Comparison of ENCODE assay signal across 8 cellular contexts in the genomic region with DNA sequence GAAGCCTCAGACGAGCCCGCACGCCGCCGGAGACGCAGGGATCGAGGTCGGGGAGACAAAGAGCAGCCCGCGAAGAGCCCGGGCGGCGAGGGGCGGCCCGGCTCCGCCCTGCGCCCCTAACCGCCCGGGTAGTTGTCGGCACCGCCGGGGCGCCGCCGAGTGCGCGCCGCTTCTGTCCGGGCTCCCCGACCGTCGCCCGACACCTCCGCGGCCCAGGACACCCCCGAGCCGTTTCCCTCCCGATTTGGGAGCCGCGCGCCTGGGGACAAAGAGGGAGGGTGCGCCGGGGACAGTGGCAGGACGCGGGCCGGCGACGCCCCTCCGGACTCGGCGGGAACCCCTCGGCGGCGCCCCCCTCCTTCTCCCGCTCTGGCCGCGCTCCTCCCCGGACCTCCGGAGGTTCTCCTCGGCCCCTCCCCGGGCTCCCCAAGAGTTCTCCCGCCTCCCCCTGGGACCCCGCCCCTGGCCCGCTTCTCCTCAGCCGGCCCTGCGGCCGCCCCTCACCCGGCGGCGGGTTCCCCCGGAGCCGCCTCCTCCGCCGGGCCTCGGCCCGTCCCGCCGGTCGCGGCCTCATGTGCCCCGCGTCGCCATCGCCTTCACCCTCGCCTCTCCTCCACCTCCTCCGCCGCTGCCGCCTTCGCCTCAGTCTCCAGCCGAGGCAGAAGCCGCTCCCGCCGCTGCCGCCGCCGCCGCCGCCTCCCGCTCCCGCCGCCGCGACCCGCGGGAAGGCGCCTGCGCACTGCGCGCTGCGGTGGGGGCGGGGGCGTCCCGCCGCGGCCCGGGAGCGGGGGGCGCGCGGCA. TPM values are rescaled to one million over a fixed set of nuclear protein-coding genes. Genes with fewer than 3 reads are reported as not detected.
DNase-seq lines count a peak whose midpoint lies in the region; ATAC-seq and TF ChIP-seq lines count a peak whose summit lies in the region.

A gene (minus strand): TSS at position 730 of the 801 bp plus-strand sequence. CDS start 24,470 bp downstream, outside the sequence.

- H4K20me1 ChIP-seq in GM23248 (ENCODE audit: insufficient read depth) = no peaks in the 10 kb centered on the region

- WGBS in GM23248 (ENCODE audit: low coverage in 1 of 2, low lambda C conversion rate in 2 of 2, missing lambda C conversion rate in 2 of 2), 2 experiments = 1% methylated on average over 79 to 106 of the region's 120 CpGs
- 1% methylated on average over 89 to 120 of the region's 120 CpGs for WGBS in lung, 2 donors
- 0 to 1% methylated on average over 6 to 98 of the region's 120 CpGs for WGBS in testis, 2 donors

- H3K27ac ChIP-seq in ACC112 (ENCODE audit: low read depth, low read length) (peak within 1 kb of the TSS; percentile 74), GM23248 (peak within 1 kb of the TSS; percentile 45), duodenal mucosa (ENCODE audit: low read depth, low read length) (no peak within 1 kb of the TSS), lung (ENCODE audit: low read depth in 1 of 2, low read length in 1 of 2) (peak within 1 kb of the TSS; percentile 75 to 99), testis (peak within 1 kb of the TSS; percentile 67 to 83)

- H2AFZ ChIP-seq in ACC112 (ENCODE audit: low read length, unreplicated experiment) = peak within 1 kb of the TSS; percentile 95
- peak within 1 kb of the TSS; percentile 90 for H2AFZ ChIP-seq in GM23248

- peak; percentile 62 for DNase-seq in GM23248
- no peak for DNase-seq in lung (ENCODE audit: low spot score)
- peak; percentile 16 for DNase-seq in testis
- DNase-seq in cerebellar cortex (ENCODE audit: low spot score) = no peak

- H3K4me2 ChIP-seq in GM23248 (ENCODE audit: unreplicated experiment) = peak within 1 kb of the TSS; percentile 82

- H3K9me3 ChIP-seq in GM23248 (ENCODE audit: low read depth) (no peaks in the 10 kb centered on the region), duodenal mucosa (ENCODE audit: control insufficient read depth in 1 of 2, low read length in 2 of 2) (no peaks in the 10 kb centered on the region), lung (ENCODE audit: control insufficient read depth in 2 of 2, insufficient read depth in 1 of 2, low read length in 1 of 2) (no peaks in the 10 kb centered on the region), testis (no peaks in the 10 kb centered on the region)

- ATAC-seq in SK-N-SH treated with all-trans-retinoic acid at 6 μM for 48 hours = peak; percentile 68
- ATAC-seq in lung (ENCODE audit: insufficient read depth, low FRiP score) = no peak
- no peak for ATAC-seq in GM19035 (IDR thresholded peaks at IDR 0.05; ENCODE audit: unreplicated experiment)

- no peak for TF ChIP-seq POLR2A in testis (IDR thresholded peaks at IDR 0.05)

- H3K79me2 ChIP-seq in ACC112 (ENCODE audit: control insufficient read depth, insufficient read depth, low read length, unreplicated experiment) = peaks cover 48% of the 10 kb centered on the region
- peaks cover 49% of the 10 kb centered on the region for H3K79me2 ChIP-seq in GM23248 (ENCODE audit: insufficient read depth)

- intact Hi-C loops in testis (cut with DNase I; ENCODE audit: low total_unique reads) = no loop called here

- in situ Hi-C loops in GM23248 (cut with MboI) = no loop called here

- no peaks in the 10 kb centered on the region for H3K36me3 ChIP-seq in ACC112 (ENCODE audit: insufficient read depth, low read length)
- no peaks in the 10 kb centered on the region for H3K36me3 ChIP-seq in GM23248 (ENCODE audit: low read depth)
- H3K36me3 ChIP-seq in duodenal mucosa (ENCODE audit: control insufficient read depth in 1 of 2, insufficient read depth in 2 of 2, low read length in 2 of 2) = no peaks in the 10 kb centered on the region
- H3K36me3 ChIP-seq in lung (ENCODE audit: control insufficient read depth in 2 of 2, insufficient read depth in 2 of 2, low read length in 2 of 2) = no peaks in the 10 kb centered on the region
- H3K36me3 ChIP-seq in testis (ENCODE audit: low read depth, missing control alignments) = no peaks in the 10 kb centered on the region

- H3K9me2 ChIP-seq in GM23248 (ENCODE audit: insufficient read depth) = no peaks in the 10 kb centered on the region

- H3K4me1 ChIP-seq in ACC112 (ENCODE audit: control insufficient read depth, insufficient read depth, low read length, unreplicated experiment) = peaks cover 12% of the 10 kb centered on the region
- peaks cover 17% of the 10 kb centered on the region for H3K4me1 ChIP-seq in GM23248 (ENCODE audit: insufficient read depth)
- peaks cover 7 to 11% of the 10 kb centered on the region in 2 donors for H3K4me1 ChIP-seq in duodenal mucosa (ENCODE audit: control insufficient read depth in 1 of 2, insufficient read depth in 2 of 2, low read length in 2 of 2)
- H3K4me1 ChIP-seq in lung (ENCODE audit: control insufficient read depth in 2 of 2, insufficient read depth in 2 of 2, low read length in 2 of 2) = peaks cover 0 to 4% of the 10 kb centered on the region in 2 donors
- H3K4me1 ChIP-seq in testis = no peaks in the 10 kb centered on the region

- H3K9ac ChIP-seq in GM23248 = peak within 1 kb of the TSS; percentile 85
- peak within 1 kb of the TSS in 1 of 2 donors; percentile 33 for H3K9ac ChIP-seq in duodenal mucosa (ENCODE audit: low read depth in 1 of 2, low read length in 2 of 2)

- TF ChIP-seq CTCF in lung (IDR thresholded peaks at IDR 0.05; ENCODE audit: control extremely low read depth, extremely low read depth) (no peak), testis (IDR thresholded peaks at IDR 0.05) (no peak)

- peaks cover 22% of the 10 kb centered on the region for H3F3A ChIP-seq in GM23248 (ENCODE audit: insufficient read depth)

- H3K4me3 ChIP-seq in ACC112 (ENCODE audit: low read depth, low read length) (peak within 1 kb of the TSS; percentile 100), GM23248 (peak within 1 kb of the TSS; percentile 97), duodenal mucosa (ENCODE audit: low read depth in 1 of 2, low read length in 2 of 2) (peak within 1 kb of the TSS; percentile 52 to 55), lung (peak within 1 kb of the TSS; percentile 78), testis (peak within 1 kb of the TSS; percentile 58 to 74)

- H3K27me3 ChIP-seq in ACC112 (ENCODE audit: insufficient read depth, low read length) (no peaks in the 10 kb centered on the region), GM23248 (replicated peaks; ENCODE audit: insufficient read depth) (no peaks in the 10 kb centered on the region), duodenal mucosa (ENCODE audit: control insufficient read depth in 1 of 2, insufficient read depth in 2 of 2, low read length in 2 of 2) (peaks cover 37 to 39% of the 10 kb centered on the region in 2 donors), lung (ENCODE audit: control insufficient read depth, insufficient read depth) (no peaks in the 10 kb centered on the region), testis (no peaks in the 10 kb centered on the region)

TF ChIP-seq in SK-N-SH treated with all-trans-retinoic acid at 6 μM for 48 hours, 23 proteins besides CTCF, POLR2A, EP300 and RAD21 (continues in another document):
- TF ChIP-seq, protein P1, sequence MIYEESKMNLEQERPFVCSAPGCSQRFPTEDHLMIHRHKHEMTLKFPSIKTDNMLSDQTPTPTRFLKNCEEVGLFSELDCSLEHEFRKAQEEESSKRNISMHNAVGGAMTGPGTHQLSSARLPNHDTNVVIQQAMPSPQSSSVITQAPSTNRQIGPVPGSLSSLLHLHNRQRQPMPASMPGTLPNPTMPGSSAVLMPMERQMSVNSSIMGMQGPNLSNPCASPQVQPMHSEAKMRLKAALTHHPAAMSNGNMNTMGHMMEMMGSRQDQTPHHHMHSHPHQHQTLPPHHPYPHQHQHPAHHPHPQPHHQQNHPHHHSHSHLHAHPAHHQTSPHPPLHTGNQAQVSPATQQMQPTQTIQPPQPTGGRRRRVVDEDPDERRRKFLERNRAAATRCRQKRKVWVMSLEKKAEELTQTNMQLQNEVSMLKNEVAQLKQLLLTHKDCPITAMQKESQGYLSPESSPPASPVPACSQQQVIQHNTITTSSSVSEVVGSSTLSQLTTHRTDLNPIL (CRISPR knock-in tag; IDR thresholded peaks at IDR 0.05; ENCODE audit: low read depth) = no peak
- no peak for TF ChIP-seq ZFP30 (CRISPR knock-in tag; IDR thresholded peaks at IDR 0.05)
- no peak for TF ChIP-seq ZNF565 (CRISPR knock-in tag; conservative IDR thresholded peaks at IDR 0.05; ENCODE audit: low read depth)
- TF ChIP-seq RARB (CRISPR knock-in tag; IDR thresholded peaks at IDR 0.05) = no peak
- TF ChIP-seq, protein P2, sequence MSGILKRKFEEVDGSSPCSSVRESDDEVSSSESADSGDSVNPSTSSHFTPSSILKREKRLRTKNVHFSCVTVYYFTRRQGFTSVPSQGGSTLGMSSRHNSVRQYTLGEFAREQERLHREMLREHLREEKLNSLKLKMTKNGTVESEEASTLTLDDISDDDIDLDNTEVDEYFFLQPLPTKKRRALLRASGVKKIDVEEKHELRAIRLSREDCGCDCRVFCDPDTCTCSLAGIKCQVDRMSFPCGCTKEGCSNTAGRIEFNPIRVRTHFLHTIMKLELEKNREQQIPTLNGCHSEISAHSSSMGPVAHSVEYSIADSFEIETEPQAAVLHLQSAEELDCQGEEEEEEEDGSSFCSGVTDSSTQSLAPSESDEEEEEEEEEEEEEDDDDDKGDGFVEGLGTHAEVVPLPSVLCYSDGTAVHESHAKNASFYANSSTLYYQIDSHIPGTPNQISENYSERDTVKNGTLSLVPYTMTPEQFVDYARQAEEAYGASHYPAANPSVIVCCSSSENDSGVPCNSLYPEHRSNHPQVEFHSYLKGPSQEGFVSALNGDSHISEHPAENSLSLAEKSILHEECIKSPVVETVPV (CRISPR knock-in tag; IDR thresholded peaks at IDR 0.05) = no peak
- no peak for TF ChIP-seq PPARA (CRISPR knock-in tag; IDR thresholded peaks at IDR 0.05; ENCODE audit: borderline replicate concordance)
- no peak for TF ChIP-seq ISL1 (CRISPR knock-in tag; IDR thresholded peaks at IDR 0.05)
- TF ChIP-seq TCF4 (CRISPR knock-in tag; IDR thresholded peaks at IDR 0.05; ENCODE audit: borderline replicate concordance) = no peak
- TF ChIP-seq ZNF70 (CRISPR knock-in tag; IDR thresholded peaks at IDR 0.05) = no peak
- no peak for TF ChIP-seq ZNF8 (CRISPR knock-in tag; IDR thresholded peaks at IDR 0.05)
- no peak for TF ChIP-seq OSR1 (CRISPR knock-in tag; IDR thresholded peaks at IDR 0.05)
- TF ChIP-seq SNAI2 (CRISPR knock-in tag; IDR thresholded peaks at IDR 0.05) = no peak
- TF ChIP-seq GLIS3 (CRISPR knock-in tag; IDR thresholded peaks at IDR 0.05) = no peak

RNA-seq across cellular contexts. Expression of the gene that starts here (rescaled TPM):
- total RNA-seq in GM23248 (2014; rRNA removed; shearing (Covaris generic)) = 18.4 and 19.1 TPM in 2 replicates
- polyA plus RNA-seq in GM23248 (2016; fragmentation: Nextera tagmentation; extraction: Ambion mirVana) = 13.6 and 15.2 TPM in 2 replicates
- total RNA-seq in lung = 10 to 100 TPM; 13.0 to 44.3 TPM
- polyA plus RNA-seq in lung = 1 to 10 TPM; 3.9 TPM
- 10 to 100 TPM; 16.9 to 21.0 TPM for total RNA-seq in testis
- 19.3 TPM for polyA plus RNA-seq in testis (ENCODE audit: insufficient read depth, low read depth, low replicate concordance)

Comparison
In these comparisons a context has a peak if more than half of its experiments do, and no peak if none do; other contexts are left out.
1. DNase-seq: peak in GM23248 (single experiment) and testis (single experiment); none in lung (single experiment) and cerebellar cortex (single experiment).
2. Peak in every context shown above with its lines, with median percentiles within 50 percentile points of each other: H3K4me3 ChIP-seq.